18 cellular contexts compared by ENCODE assay signal in genomic region chr6:25558155-25558817, GRCh38.
DNase-seq lines count a peak whose midpoint lies in the region; ATAC-seq, FAIRE-seq and TF ChIP-seq lines count a peak whose summit lies in the region.
"Had no signal": no experiment of that assay in that cellular context is flagged by ENCODE, and none has a peak within 500 bp of the region (broad histone marks: within the 10 kb centered on the region; RNA-seq: fewer than 3 reads in every experiment).

No MANE protein-coding gene starts in this region.

- H3K4me2 ChIP-seq in GM23338: no peak overlapping the region
- H3K4me2 ChIP-seq: BLaER1 treated with 17β-estradiol and CSF1 and Interleukin-3, amounts not matched to agents 10 nM and 100 nM had no signal

- H3K27me3 ChIP-seq in GM23338 (ENCODE audit: insufficient read depth): no peaks in the 10 kb centered on the region
- H3K27me3 ChIP-seq in naive thymus-derived CD4-positive, alpha-beta T cell (ENCODE audit: control insufficient read depth in 2 of 2, insufficient read depth in 2 of 2, low read length in 2 of 2): no peaks in the 10 kb centered on the region
- H3K27me3 ChIP-seq: BLaER1 treated with 17β-estradiol and CSF1 and Interleukin-3, amounts not matched to agents 10 nM and 100 nM had no signal

- H3K36me3 Mint-ChIP-seq in GM23338 (ENCODE audit: low read depth): no peaks in the 10 kb centered on the region; the same call in 1 of the 3 replicates
- no peaks in the 10 kb centered on the region for H3K36me3 Mint-ChIP-seq in activated T-helper 17 cell treated with anti-CD3 and anti-CD28 coated beads, Interleukin-2, amount 50 U/mL, for 72 hours (ENCODE audit: low read depth)
- H3K36me3 Mint-ChIP-seq in naive thymus-derived CD4-positive, alpha-beta T cell: peaks cover 0 to 19% (median 4%) of the 10 kb centered on the region in 5 donors

- no peak overlapping the region for H3K27ac ChIP-seq in GM23338 (ENCODE audit: low read depth)
- H3K27ac ChIP-seq in naive thymus-derived CD4-positive, alpha-beta T cell (ENCODE audit: low read depth, low read length): no peak overlapping the region
- H3K27ac ChIP-seq: BLaER1 treated with 17β-estradiol and CSF1 and Interleukin-3, amounts not matched to agents 10 nM and 100 nM; HL-60 had no signal

- H3K27ac Mint-ChIP-seq in GM23338: peak overlapping the region; percentile 92
- peak overlapping the region; percentile 77 for H3K27ac Mint-ChIP-seq in activated T-helper 17 cell treated with anti-CD3 and anti-CD28 coated beads, Interleukin-2, amount 50 U/mL, for 72 hours
- peak overlapping the region in 1 of 9 donors; percentile 50 for H3K27ac Mint-ChIP-seq in naive thymus-derived CD4-positive, alpha-beta T cell
- H3K27ac Mint-ChIP-seq: CD4-positive, alpha-beta T cell had no signal

- no peaks in the 10 kb centered on the region for H3F3A ChIP-seq in GM23338 (replicated peaks; ENCODE audit: low read depth)

- no peak overlapping the region for H3K4me3 Mint-ChIP-seq in GM23338
- no peak overlapping the region for H3K4me3 Mint-ChIP-seq in activated T-helper 17 cell treated with anti-CD3 and anti-CD28 coated beads, Interleukin-2, amount 50 U/mL, for 72 hours
- no peak overlapping the region for H3K4me3 Mint-ChIP-seq in naive thymus-derived CD4-positive, alpha-beta T cell
- H3K4me3 Mint-ChIP-seq: CD4-positive, alpha-beta T cell had no signal

- CTCF ChIA-PET in naive thymus-derived CD4-positive, alpha-beta T cell (lab: Charles Lee): interaction anchor here (0.6 to 2.5 kb wide), 4 partner anchors 70 to 335 kb away, joined by 3 to 16 read pairs (median 8); no protein-coding TSS in a partner anchor

- H3K9me2 ChIP-seq in GM23338 (ENCODE audit: insufficient read depth): no peaks in the 10 kb centered on the region

- H3K27me3 Mint-ChIP-seq in GM23338 (ENCODE audit: insufficient read depth, low read depth, poor library complexity): no peaks in the 10 kb centered on the region
- peaks cover 5% of the 10 kb centered on the region for H3K27me3 Mint-ChIP-seq in activated T-helper 17 cell treated with anti-CD3 and anti-CD28 coated beads, Interleukin-2, amount 50 U/mL, for 72 hours
- H3K27me3 Mint-ChIP-seq in naive thymus-derived CD4-positive, alpha-beta T cell: peaks cover 0 to 6% (median 0%) of the 10 kb centered on the region in 5 donors
- H3K27me3 Mint-ChIP-seq: CD4-positive, alpha-beta T cell had no signal

- peaks cover 7% of the 10 kb centered on the region; the same call in 2 of the 3 replicates for H3K4me1 Mint-ChIP-seq in GM23338
- peaks cover 4% of the 10 kb centered on the region for H3K4me1 Mint-ChIP-seq in activated T-helper 17 cell treated with anti-CD3 and anti-CD28 coated beads, Interleukin-2, amount 50 U/mL, for 72 hours
- H3K4me1 Mint-ChIP-seq in naive thymus-derived CD4-positive, alpha-beta T cell: peaks cover 0 to 6% (median 3%) of the 10 kb centered on the region in 7 donors

- H3K36me3 ChIP-seq in GM23338 (ENCODE audit: insufficient read depth): no peaks in the 10 kb centered on the region
- no peaks in the 10 kb centered on the region for H3K36me3 ChIP-seq in naive thymus-derived CD4-positive, alpha-beta T cell (ENCODE audit: control insufficient read depth in 2 of 3, insufficient read depth in 3 of 3, low read length in 3 of 3)
- H3K36me3 ChIP-seq: BLaER1 treated with 17β-estradiol and CSF1 and Interleukin-3, amounts not matched to agents 10 nM and 100 nM had no signal

- H3K9me3 ChIP-seq in naive thymus-derived CD4-positive, alpha-beta T cell (ENCODE audit: control insufficient read depth in 2 of 3, low read length in 3 of 3): no peaks in the 10 kb centered on the region
- H3K9me3 ChIP-seq: BLaER1 treated with 17β-estradiol and CSF1 and Interleukin-3, amounts not matched to agents 10 nM and 100 nM had no signal

- no peak for TF ChIP-seq CTCF in GM23338 (conservative IDR thresholded peaks at IDR 0.05; ENCODE audit: low read depth in 2 of 2)

- intact Hi-C loops in naive thymus-derived CD4-positive, alpha-beta T cell (cut with micrococcal nuclease): loop anchor here in 1 of 2 donors (5.0 kb wide), 1 partner anchor 221 kb away; no protein-coding TSS in a partner anchor

- H3K4me1 ChIP-seq in GM23338 (ENCODE audit: insufficient read depth): no peaks in the 10 kb centered on the region
- no peaks in the 10 kb centered on the region for H3K4me1 ChIP-seq in naive thymus-derived CD4-positive, alpha-beta T cell (ENCODE audit: control insufficient read depth in 2 of 2, insufficient read depth in 2 of 2, low read length in 2 of 2)
- H3K4me1 ChIP-seq: BLaER1 treated with 17β-estradiol and CSF1 and Interleukin-3, amounts not matched to agents 10 nM and 100 nM had no signal

- POLR2A ChIA-PET in naive thymus-derived CD4-positive, alpha-beta T cell (lab: Charles Lee): no interaction called here

- no peak overlapping the region for H2AFZ ChIP-seq in GM23338

- no peaks in the 10 kb centered on the region for H3K79me2 ChIP-seq in GM23338 (replicated peaks; ENCODE audit: insufficient read depth)

- H3K9me3 Mint-ChIP-seq in GM23338: no peaks in the 10 kb centered on the region
- H3K9me3 Mint-ChIP-seq in activated T-helper 17 cell treated with anti-CD3 and anti-CD28 coated beads, Interleukin-2, amount 50 U/mL, for 72 hours: no peaks in the 10 kb centered on the region
- H3K9me3 Mint-ChIP-seq in naive thymus-derived CD4-positive, alpha-beta T cell: no peaks in the 10 kb centered on the region
- H3K9me3 Mint-ChIP-seq: CD4-positive, alpha-beta T cell had no signal

- H3K4me3 ChIP-seq in GM23338: no peak overlapping the region
- no peak overlapping the region for H3K4me3 ChIP-seq in naive thymus-derived CD4-positive, alpha-beta T cell (ENCODE audit: low read length)
- H3K4me3 ChIP-seq: BLaER1 treated with 17β-estradiol and CSF1 and Interleukin-3, amounts not matched to agents 10 nM and 100 nM; K562 had no signal

- DNase-seq in GM23338 (ENCODE audit: low spot score): no peak
- DNase-seq in LoVo (ENCODE audit: low spot score): peak; percentile 9
- DNase-seq in naive thymus-derived CD4-positive, alpha-beta T cell: no peak
- no peak for DNase-seq in cortex of kidney (lab: John Stamatoyannopoulos, UW)
- no peak for DNase-seq in DMS153 (lab: John Stamatoyannopoulos, UW)
- DNase-seq in RCC 7860 (ENCODE audit: low spot score): no peak
- DNase-seq: ACHN; CD4-positive, alpha-beta T cell; DMS79 treated with DMSO at 0.1 percent for 48 hours; EL; GOT3; HCEC 1CT had no signal

- H4K20me1 ChIP-seq in GM23338 (replicated peaks; ENCODE audit: insufficient read depth): no peaks in the 10 kb centered on the region
- H4K20me1 ChIP-seq: BLaER1 treated with 17β-estradiol and CSF1 and Interleukin-3, amounts not matched to agents 10 nM and 100 nM had no signal

- no peak for ATAC-seq in GM23338
- no peak for ATAC-seq in activated T-helper 17 cell treated with anti-CD3 and anti-CD28 coated beads, Interleukin-2, amount 50 U/mL, for 72 hours (replicated peaks)
- no peak for ATAC-seq in naive thymus-derived CD4-positive, alpha-beta T cell
- ATAC-seq: K562 had no signal

- FAIRE-seq in RCC 7860 (lab: Jason Lieb, UNC): no peak
- FAIRE-seq: G401.6, GM12891, K562 had no signal

TF ChIP-seq in GM23338, 12 proteins besides CTCF, POLR2A, EP300 and RAD21 (continues in another document):
- TF ChIP-seq ZNF114 (CRISPR knock-in tag; IDR thresholded peaks at IDR 0.05): no peak
- no peak for TF ChIP-seq REST (IDR thresholded peaks at IDR 0.05; ENCODE audit: unreplicated experiment)
- TF ChIP-seq ETS1 (IDR thresholded peaks at IDR 0.05): no peak
- no peak for TF ChIP-seq ZNF331 (CRISPR knock-in tag; IDR thresholded peaks at IDR 0.05; ENCODE audit: low read depth)
- no peak for TF ChIP-seq CREB1 (CRISPR knock-in tag; IDR thresholded peaks at IDR 0.05; ENCODE audit: low read depth)
- TF ChIP-seq EZH2 (IDR thresholded peaks at IDR 0.05; ENCODE audit: low read depth, unreplicated experiment): no peak
- no peak for TF ChIP-seq STAT1 (IDR thresholded peaks at IDR 0.05; ENCODE audit: unreplicated experiment)
- no peak for TF ChIP-seq NANOG (IDR thresholded peaks at IDR 0.05; ENCODE audit: borderline replicate concordance)
- no peak for TF ChIP-seq JUNB (IDR thresholded peaks at IDR 0.05; ENCODE audit: unreplicated experiment)
- TF ChIP-seq EZH2phosphoT487 (IDR thresholded peaks at IDR 0.05; ENCODE audit: unreplicated experiment): no peak
